In the genomic region with DNA sequence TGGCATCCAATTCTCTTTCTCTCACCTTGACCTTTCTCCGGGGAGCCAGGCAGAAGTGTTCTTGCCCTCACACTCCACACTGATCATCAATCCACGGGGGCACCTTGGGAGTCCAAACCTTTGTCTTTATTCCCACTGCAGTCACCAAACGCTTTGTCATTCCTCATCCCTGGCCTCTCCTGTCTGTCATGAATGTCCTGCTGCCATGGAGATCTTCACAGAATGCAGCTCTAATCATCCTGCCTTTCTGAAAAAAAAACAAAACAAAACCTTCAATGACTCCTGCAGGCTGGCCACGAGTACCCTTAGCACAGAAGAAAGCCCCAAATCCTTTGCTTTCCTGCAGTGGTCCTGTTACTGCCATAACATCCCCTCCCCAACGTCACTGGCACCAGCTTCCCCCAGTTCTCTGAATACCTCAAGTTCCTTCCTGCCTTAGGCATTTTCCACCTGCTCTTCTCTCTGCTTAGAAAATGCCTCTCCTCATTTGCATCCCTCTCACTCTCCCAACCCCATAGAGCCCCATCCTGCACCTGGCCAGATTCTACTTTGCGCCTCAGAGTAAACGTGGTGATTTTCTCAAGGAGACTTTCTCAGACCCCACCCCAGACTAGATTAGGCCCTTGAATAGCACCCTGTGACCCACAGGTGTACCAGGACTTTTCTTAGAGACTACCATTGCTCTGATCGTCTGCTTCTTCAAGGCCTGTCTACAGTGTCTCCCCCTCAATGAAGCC, we compare ENCODE assay signal across 11 cellular contexts.
DNase-seq lines count a peak whose midpoint lies in the region; ATAC-seq and TF ChIP-seq lines count a peak whose summit lies in the region.
"Had no signal": no experiment of that assay in that cellular context is flagged by ENCODE, and none has a peak within 500 bp of the region (broad histone marks: within the 10 kb centered on the region; RNA-seq: fewer than 3 reads in every experiment).

No MANE protein-coding gene starts in this region.

- ATAC-seq in activated naive CD4-positive, alpha-beta T cell treated with anti-CD3 and anti-CD28 coated beads, Interleukin-2, amount 50 U/mL, for 72 hours = no peak
- ATAC-seq in HG02943 (IDR thresholded peaks at IDR 0.05; ENCODE audit: low read depth, unreplicated experiment) = peak; percentile 43

- TF ChIP-seq CTCF in coronary artery (IDR thresholded peaks at IDR 0.05) = no peak

- no peaks in the 10 kb centered on the region for H3K27me3 ChIP-seq in NT2/D1 (ENCODE audit: insufficient read depth, insufficient read length)
- H3K27me3 ChIP-seq: vagina had no signal

- no peaks in the 10 kb centered on the region for H3K4me1 ChIP-seq in NT2/D1 (ENCODE audit: insufficient read depth, insufficient read length)
- H3K4me1 ChIP-seq: vagina had no signal

- H3K4me3 ChIP-seq in NT2/D1 (ENCODE audit: insufficient read length, low read depth) (no peak overlapping the region), coronary artery (no peak overlapping the region)
- H3K4me3 ChIP-seq: vagina had no signal

- peak overlapping the region; percentile 2 to 12 for H3K27ac Mint-ChIP-seq in activated naive CD4-positive, alpha-beta T cell treated with anti-CD3 and anti-CD28 coated beads, Interleukin-2, amount 50 U/mL, for 72 hours

- no peak overlapping the region for H3K9ac ChIP-seq in NT2/D1 (ENCODE audit: insufficient read length, low read depth)

- peak overlapping the region; percentile 47 for H3K27ac ChIP-seq in temporal lobe (ENCODE audit: low read depth, low read length)
- no peak overlapping the region for H3K27ac ChIP-seq in coronary artery
- H3K27ac ChIP-seq: vagina had no signal

- H3K36me3 Mint-ChIP-seq in activated naive CD4-positive, alpha-beta T cell treated with anti-CD3 and anti-CD28 coated beads, Interleukin-2, amount 50 U/mL, for 72 hours = peaks cover 31 to 38% of the 10 kb centered on the region in 2 donors

- H3K9me3 Mint-ChIP-seq in activated naive CD4-positive, alpha-beta T cell treated with anti-CD3 and anti-CD28 coated beads, Interleukin-2, amount 50 U/mL, for 72 hours = peaks cover 12 to 18% of the 10 kb centered on the region in 2 donors

- 0 out of 2 replicates have a peak, but pooled peaks cover 4% of the 10 kb centered on the region for H3K9me3 ChIP-seq in NT2/D1 (ENCODE audit: insufficient read depth, low read length)
- H3K9me3 ChIP-seq: vagina had no signal

- no peak for DNase-seq in activated naive CD4-positive, alpha-beta T cell treated with anti-CD3 and anti-CD28 coated beads, Interleukin-2, amount 50 U/mL, for 72 hours (ENCODE audit: low spot score in 2 of 2)
- no peak for DNase-seq in activated naive CD4-positive, alpha-beta T cell (lab: John Stamatoyannopoulos, UW)
- DNase-seq in NT2/D1 (ENCODE audit: low read depth, low spot score) (peak; percentile 33), DMS 273 treated with DMSO at 0.1 percent for 48 hours (lab: John Stamatoyannopoulos, UW) (no peak), coronary artery (ENCODE audit: low spot score) (no peak)
- no peak for DNase-seq in activated T-cell treated with anti-CD3 and anti-CD28 coated beads, Interleukin-2, amount 50 U/mL, for 1 hour
- DNase-seq: activated gamma-delta T cell, Right ventricle myocardium superior had no signal

- no peaks in the 10 kb centered on the region for H3K36me3 ChIP-seq in NT2/D1 (ENCODE audit: insufficient read depth, insufficient read length, low read length)
- H3K36me3 ChIP-seq: vagina had no signal
